ENCODE assay signal across 1 cellular context in the genomic region with DNA sequence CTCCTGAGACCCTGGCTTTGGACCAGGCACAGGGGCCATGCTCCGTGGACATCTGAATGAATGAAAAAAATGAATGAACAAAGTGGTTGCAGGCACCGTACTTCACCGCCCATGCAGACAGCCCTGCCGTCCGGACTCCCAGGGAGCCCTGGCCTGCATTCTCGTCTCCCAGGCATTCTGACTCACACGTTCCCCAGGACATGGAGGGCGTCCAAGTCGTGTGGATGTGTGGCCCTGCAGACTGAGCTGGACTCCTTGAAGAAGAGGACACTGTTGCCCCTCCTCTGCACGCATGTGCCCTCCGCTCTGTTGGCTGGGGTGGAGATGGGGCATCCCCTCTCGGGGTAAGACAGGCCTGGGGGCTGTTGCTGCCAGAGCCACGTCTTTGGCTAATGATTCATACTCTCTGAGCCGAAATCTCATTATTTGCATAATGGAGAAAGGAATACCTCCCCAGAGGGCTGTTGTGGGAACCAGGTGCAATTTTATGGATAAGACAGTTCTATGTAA.
TF ChIP-seq lines count a peak whose summit lies in the region.

No MANE protein-coding gene starts in this region.

TF ChIP-seq in GM23338, 12 proteins besides CTCF, POLR2A, EP300 and RAD21 (continued from another document):
- TF ChIP-seq, protein P1, sequence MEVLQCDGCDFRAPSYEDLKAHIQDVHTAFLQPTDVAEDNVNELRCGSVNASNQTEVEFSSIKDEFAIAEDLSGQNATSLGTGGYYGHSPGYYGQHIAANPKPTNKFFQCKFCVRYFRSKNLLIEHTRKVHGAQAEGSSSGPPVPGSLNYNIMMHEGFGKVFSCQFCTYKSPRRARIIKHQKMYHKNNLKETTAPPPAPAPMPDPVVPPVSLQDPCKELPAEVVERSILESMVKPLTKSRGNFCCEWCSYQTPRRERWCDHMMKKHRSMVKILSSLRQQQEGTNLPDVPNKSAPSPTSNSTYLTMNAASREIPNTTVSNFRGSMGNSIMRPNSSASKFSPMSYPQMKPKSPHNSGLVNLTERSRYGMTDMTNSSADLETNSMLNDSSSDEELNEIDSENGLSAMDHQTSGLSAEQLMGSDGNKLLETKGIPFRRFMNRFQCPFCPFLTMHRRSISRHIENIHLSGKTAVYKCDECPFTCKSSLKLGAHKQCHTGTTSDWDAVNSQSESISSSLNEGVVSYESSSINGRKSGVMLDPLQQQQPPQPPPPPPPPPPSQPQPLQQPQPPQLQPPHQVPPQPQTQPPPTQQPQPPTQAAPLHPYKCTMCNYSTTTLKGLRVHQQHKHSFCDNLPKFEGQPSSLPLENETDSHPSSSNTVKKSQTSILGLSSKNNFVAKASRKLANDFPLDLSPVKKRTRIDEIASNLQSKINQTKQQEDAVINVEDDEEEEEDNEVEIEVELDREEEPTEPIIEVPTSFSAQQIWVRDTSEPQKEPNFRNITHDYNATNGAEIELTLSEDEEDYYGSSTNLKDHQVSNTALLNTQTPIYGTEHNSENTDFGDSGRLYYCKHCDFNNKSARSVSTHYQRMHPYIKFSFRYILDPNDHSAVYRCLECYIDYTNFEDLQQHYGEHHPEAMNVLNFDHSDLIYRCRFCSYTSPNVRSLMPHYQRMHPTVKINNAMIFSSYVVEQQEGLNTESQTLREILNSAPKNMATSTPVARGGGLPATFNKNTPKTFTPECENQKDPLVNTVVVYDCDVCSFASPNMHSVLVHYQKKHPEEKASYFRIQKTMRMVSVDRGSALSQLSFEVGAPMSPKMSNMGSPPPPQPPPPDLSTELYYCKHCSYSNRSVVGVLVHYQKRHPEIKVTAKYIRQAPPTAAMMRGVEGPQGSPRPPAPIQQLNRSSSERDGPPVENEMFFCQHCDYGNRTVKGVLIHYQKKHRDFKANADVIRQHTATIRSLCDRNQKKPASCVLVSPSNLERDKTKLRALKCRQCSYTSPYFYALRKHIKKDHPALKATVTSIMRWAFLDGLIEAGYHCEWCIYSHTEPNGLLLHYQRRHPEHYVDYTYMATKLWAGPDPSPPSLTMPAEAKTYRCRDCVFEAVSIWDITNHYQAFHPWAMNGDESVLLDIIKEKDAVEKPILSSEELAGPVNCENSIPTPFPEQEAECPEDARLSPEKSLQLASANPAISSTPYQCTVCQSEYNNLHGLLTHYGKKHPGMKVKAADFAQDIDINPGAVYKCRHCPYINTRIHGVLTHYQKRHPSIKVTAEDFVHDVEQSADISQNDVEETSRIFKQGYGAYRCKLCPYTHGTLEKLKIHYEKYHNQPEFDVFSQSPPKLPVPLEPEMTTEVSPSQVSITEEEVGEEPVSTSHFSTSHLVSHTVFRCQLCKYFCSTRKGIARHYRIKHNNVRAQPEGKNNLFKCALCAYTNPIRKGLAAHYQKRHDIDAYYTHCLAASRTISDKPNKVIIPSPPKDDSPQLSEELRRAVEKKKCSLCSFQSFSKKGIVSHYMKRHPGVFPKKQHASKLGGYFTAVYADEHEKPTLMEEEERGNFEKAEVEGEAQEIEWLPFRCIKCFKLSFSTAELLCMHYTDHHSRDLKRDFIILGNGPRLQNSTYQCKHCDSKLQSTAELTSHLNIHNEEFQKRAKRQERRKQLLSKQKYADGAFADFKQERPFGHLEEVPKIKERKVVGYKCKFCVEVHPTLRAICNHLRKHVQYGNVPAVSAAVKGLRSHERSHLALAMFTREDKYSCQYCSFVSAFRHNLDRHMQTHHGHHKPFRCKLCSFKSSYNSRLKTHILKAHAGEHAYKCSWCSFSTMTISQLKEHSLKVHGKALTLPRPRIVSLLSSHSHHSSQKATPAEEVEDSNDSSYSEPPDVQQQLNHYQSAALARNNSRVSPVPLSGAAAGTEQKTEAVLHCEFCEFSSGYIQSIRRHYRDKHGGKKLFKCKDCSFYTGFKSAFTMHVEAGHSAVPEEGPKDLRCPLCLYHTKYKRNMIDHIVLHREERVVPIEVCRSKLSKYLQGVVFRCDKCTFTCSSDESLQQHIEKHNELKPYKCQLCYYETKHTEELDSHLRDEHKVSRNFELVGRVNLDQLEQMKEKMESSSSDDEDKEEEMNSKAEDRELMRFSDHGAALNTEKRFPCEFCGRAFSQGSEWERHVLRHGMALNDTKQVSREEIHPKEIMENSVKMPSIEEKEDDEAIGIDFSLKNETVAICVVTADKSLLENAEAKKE (CRISPR knock-in tag; IDR thresholded peaks at IDR 0.05): no peak
- no peak for TF ChIP-seq STAT1 (IDR thresholded peaks at IDR 0.05; ENCODE audit: unreplicated experiment)
- no peak for TF ChIP-seq ZNF114 (CRISPR knock-in tag; IDR thresholded peaks at IDR 0.05)
- no peak for TF ChIP-seq JUNB (IDR thresholded peaks at IDR 0.05; ENCODE audit: unreplicated experiment)
- TF ChIP-seq POLR2AphosphoS5 (IDR thresholded peaks at IDR 0.05; ENCODE audit: low read depth): no peak
- no peak for TF ChIP-seq EZH2phosphoT487 (IDR thresholded peaks at IDR 0.05; ENCODE audit: unreplicated experiment)
- no peak for TF ChIP-seq NANOG (IDR thresholded peaks at IDR 0.05; ENCODE audit: borderline replicate concordance)
